Comparison of ENCODE assay signal across 30 cellular contexts in genomic region chr2:71791051-71791450, GRCh38.
"Had no signal": no experiment of that assay in that cellular context is flagged by ENCODE, and none has a peak within 500 bp of the region (broad histone marks: within the 10 kb centered on the region; RNA-seq: fewer than 3 reads in every experiment).

No MANE protein-coding gene starts in this region.

- H3K9me3 Mint-ChIP-seq: activated B cell treated with CpG ODN at 0.5 μM for 24 hours; activated naive CD4-positive, alpha-beta T cell treated with anti-CD3 and anti-CD28 coated beads, Interleukin-2, amount 10 ng/mL, durations not matched to agents 7 days and 5 days; activated naive CD4-positive, alpha-beta T cell treated with anti-CD3 and anti-CD28 coated beads, Interleukin-2, amount 50 U/mL, for 72 hours; activated naive CD8-positive, alpha-beta T cell treated with anti-CD3 and anti-CD28 coated beads, Interleukin-2, amount 10 ng/mL, durations not matched to agents 7 days and 5 days; activated T-cell treated with anti-CD3 and anti-CD28 coated beads, Interleukin-2, amount 50 U/mL, for 4 hours; activated T-helper 17 cell treated with anti-CD3 and anti-CD28 coated beads, Interleukin-2, amount 50 U/mL, for 72 hours; brain; dendritic cell treated with granulocyte-macrophage colony-stimulating factor and Interleukin-4, amounts not matched to agents 40 ng/mL and 50 ng/mL, for 4 days; endodermal cell; T-helper 2 cell treated with Interferon-gamma antibody and Interleukin-4, amounts not matched to agents 5 μg/mL and 100 μg/mL, for 36 hours had no signal

- H3K4me1 ChIP-seq: breast epithelium, colonic mucosa had no signal

- H3K27me3 ChIP-seq: ascending aorta, breast epithelium, cardiac muscle cell, colonic mucosa had no signal

- H3K27me3 Mint-ChIP-seq: activated CD8-positive, alpha-beta memory T cell treated with anti-CD3 and anti-CD28 coated beads, Interleukin-2, amount 10 ng/mL, durations not matched to agents 7 days and 5 days; activated naive CD4-positive, alpha-beta T cell treated with anti-CD3 and anti-CD28 coated beads, Interleukin-2, amount 10 ng/mL, durations not matched to agents 7 days and 5 days; activated naive CD8-positive, alpha-beta T cell treated with anti-CD3 and anti-CD28 coated beads, Interleukin-2, amount 10 ng/mL, durations not matched to agents 7 days and 5 days; dendritic cell treated with granulocyte-macrophage colony-stimulating factor and Interleukin-4, amounts not matched to agents 40 ng/mL and 50 ng/mL, for 4 days; T-helper 17 cell had no signal

- H3K4me1 Mint-ChIP-seq: activated B cell treated with CpG ODN at 0.5 μM for 24 hours; activated CD8-positive, alpha-beta memory T cell treated with anti-CD3 and anti-CD28 coated beads, Interleukin-2, amount 10 ng/mL, durations not matched to agents 7 days and 5 days; activated naive CD4-positive, alpha-beta T cell treated with anti-CD3 and anti-CD28 coated beads, Interleukin-2, amount 10 ng/mL, durations not matched to agents 7 days and 5 days; activated naive CD8-positive, alpha-beta T cell treated with anti-CD3 and anti-CD28 coated beads, Interleukin-2, amount 10 ng/mL, durations not matched to agents 7 days and 5 days; activated T-helper 17 cell treated with anti-CD3 and anti-CD28 coated beads, Interleukin-2, amount 50 U/mL, for 72 hours; T-helper 17 cell had no signal

- H3K9me3 ChIP-seq: ascending aorta, breast epithelium, colonic mucosa had no signal

- DNase-seq: activated B cell treated with CpG ODN at 0.5 μM for 24 hours; activated CD4-positive, alpha-beta T cell treated with anti-CD3 and anti-CD28 coated beads for 48 hours; activated CD4-positive, alpha-beta T cell treated with anti-CD3 and anti-CD28 coated beads, Interleukin-2, amount 50 U/mL, for 1 hour; activated CD4-positive, alpha-beta T cell treated with anti-CD3 and anti-CD28 coated beads, Interleukin-2, amount 50 U/mL, for 48 hours; activated CD8-positive, alpha-beta memory T cell treated with anti-CD3 and anti-CD28 coated beads, Interleukin-2, amount 10 ng/mL, durations not matched to agents 7 days and 5 days; activated CD8-positive, alpha-beta T cell treated with anti-CD3 and anti-CD28 coated beads, Interleukin-2, amount 10 ng/mL, durations not matched to agents 7 days and 5 days; activated gamma-delta T cell; activated naive CD4-positive, alpha-beta T cell; activated naive CD4-positive, alpha-beta T cell treated with anti-CD3 and anti-CD28 coated beads, Interleukin-2, amount 10 ng/mL, durations not matched to agents 7 days and 5 days; activated naive CD8-positive, alpha-beta T cell treated with anti-CD3 and anti-CD28 coated beads, Interleukin-2, amount 10 ng/mL, durations not matched to agents 7 days and 5 days; activated T-cell treated with anti-CD3 and anti-CD28 coated beads, Interleukin-2, amount 50 U/mL, for 4 hours; central memory CD4-positive, alpha-beta T cell; cerebellar nuclear complex; colonic mucosa; dorsolateral prefrontal cortex; effector memory CD4-positive, alpha-beta T cell; foreskin fibroblast; T-helper 1 cell; T-helper 17 cell; T1000 had no signal

- H3K36me3 ChIP-seq: ascending aorta, breast epithelium, cardiac muscle cell, colonic mucosa, WERI-Rb-1 had no signal

- H3K27ac Mint-ChIP-seq: activated B cell treated with CpG ODN at 0.5 μM for 24 hours; activated CD8-positive, alpha-beta memory T cell treated with anti-CD3 and anti-CD28 coated beads, Interleukin-2, amount 10 ng/mL, durations not matched to agents 7 days and 5 days; activated CD8-positive, alpha-beta T cell treated with anti-CD3 and anti-CD28 coated beads, Interleukin-2, amount 10 ng/mL, durations not matched to agents 7 days and 5 days; activated naive CD4-positive, alpha-beta T cell treated with anti-CD3 and anti-CD28 coated beads, Interleukin-2, amount 10 ng/mL, durations not matched to agents 7 days and 5 days; activated naive CD4-positive, alpha-beta T cell treated with anti-CD3 and anti-CD28 coated beads, Interleukin-2, amount 50 U/mL, for 72 hours; activated naive CD8-positive, alpha-beta T cell treated with anti-CD3 and anti-CD28 coated beads, Interleukin-2, amount 10 ng/mL, durations not matched to agents 7 days and 5 days; activated T-helper 17 cell treated with anti-CD3 and anti-CD28 coated beads, Interleukin-2, amount 50 U/mL, for 72 hours; brain; dendritic cell treated with granulocyte-macrophage colony-stimulating factor and Interleukin-4, amounts not matched to agents 40 ng/mL and 50 ng/mL, for 4 days; endodermal cell; T-helper 17 cell; T-helper 2 cell treated with Interferon-gamma antibody and Interleukin-4, amounts not matched to agents 5 μg/mL and 100 μg/mL, for 36 hours had no signal

- H3K27ac ChIP-seq: ascending aorta, breast epithelium, cardiac muscle cell, colonic mucosa, dorsolateral prefrontal cortex, WERI-Rb-1 had no signal

- H3K4me3 ChIP-seq: ascending aorta, breast epithelium, cardiac muscle cell, colonic mucosa, dorsolateral prefrontal cortex had no signal

- H3K4me3 Mint-ChIP-seq: activated B cell treated with CpG ODN at 0.5 μM for 24 hours; activated CD8-positive, alpha-beta memory T cell treated with anti-CD3 and anti-CD28 coated beads, Interleukin-2, amount 10 ng/mL, durations not matched to agents 7 days and 5 days; activated CD8-positive, alpha-beta T cell treated with anti-CD3 and anti-CD28 coated beads, Interleukin-2, amount 10 ng/mL, durations not matched to agents 7 days and 5 days; activated naive CD4-positive, alpha-beta T cell treated with anti-CD3 and anti-CD28 coated beads, Interleukin-2, amount 10 ng/mL, durations not matched to agents 7 days and 5 days; activated naive CD8-positive, alpha-beta T cell treated with anti-CD3 and anti-CD28 coated beads, Interleukin-2, amount 10 ng/mL, durations not matched to agents 7 days and 5 days; activated T-cell treated with anti-CD3 and anti-CD28 coated beads, Interleukin-2, amount 50 U/mL, for 4 hours; activated T-helper 17 cell treated with anti-CD3 and anti-CD28 coated beads, Interleukin-2, amount 50 U/mL, for 72 hours; brain; dendritic cell treated with granulocyte-macrophage colony-stimulating factor and Interleukin-4, amounts not matched to agents 40 ng/mL and 50 ng/mL, for 4 days; endodermal cell; T-helper 17 cell; T-helper 2 cell treated with Interferon-gamma antibody and Interleukin-4, amounts not matched to agents 5 μg/mL and 100 μg/mL, for 36 hours had no signal

- H3K36me3 Mint-ChIP-seq: activated CD8-positive, alpha-beta memory T cell treated with anti-CD3 and anti-CD28 coated beads, Interleukin-2, amount 10 ng/mL, durations not matched to agents 7 days and 5 days; activated naive CD4-positive, alpha-beta T cell treated with anti-CD3 and anti-CD28 coated beads, Interleukin-2, amount 10 ng/mL, durations not matched to agents 7 days and 5 days; activated naive CD4-positive, alpha-beta T cell treated with anti-CD3 and anti-CD28 coated beads, Interleukin-2, amount 50 U/mL, for 72 hours; activated naive CD8-positive, alpha-beta T cell treated with anti-CD3 and anti-CD28 coated beads, Interleukin-2, amount 10 ng/mL, durations not matched to agents 7 days and 5 days; brain had no signal
